In genomic region chr9:89969156-89969566, GRCh38 we compare ENCODE assay signal across 12 cellular contexts.
DNase-seq lines count a peak whose midpoint lies in the region; ATAC-seq, FAIRE-seq and TF ChIP-seq lines count a peak whose summit lies in the region.
"Had no signal": no experiment of that assay in that cellular context is flagged by ENCODE, and none has a peak within 500 bp of the region (broad histone marks: within the 10 kb centered on the region; RNA-seq: fewer than 3 reads in every experiment).

No MANE protein-coding gene starts in this region.

- H3K36me3 ChIP-seq in astrocyte (ENCODE audit: insufficient read depth, low read length) (no peaks in the 10 kb centered on the region), MM.1S (replicated peaks; ENCODE audit: insufficient read depth, low read length) (no peaks in the 10 kb centered on the region)

- no peak overlapping the region for H3K9ac ChIP-seq in astrocyte (ENCODE audit: low read length)
- H3K9ac ChIP-seq in MM.1S (ENCODE audit: low read length): no peak overlapping the region

- no peaks in the 10 kb centered on the region for H3K36me3 Mint-ChIP-seq in astrocyte (ENCODE audit: low read depth, unreplicated experiment)

- H4K20me1 ChIP-seq in astrocyte (ENCODE audit: insufficient read depth, low read length) (no peaks in the 10 kb centered on the region), MM.1S (ENCODE audit: insufficient read depth, low read length) (no peaks in the 10 kb centered on the region)

- no peak for TF ChIP-seq CTCF in astrocyte (IDR thresholded peaks at IDR 0.05; ENCODE audit: insufficient read depth, low read depth, low read length)
- TF ChIP-seq CTCF in MM.1S (IDR thresholded peaks at IDR 0.05; ENCODE audit: low read length): no peak

- peaks cover 4% of the 10 kb centered on the region for H3K9me3 Mint-ChIP-seq in astrocyte (ENCODE audit: unreplicated experiment)
- H3K9me3 Mint-ChIP-seq: dendritic cell treated with granulocyte-macrophage colony-stimulating factor and Interleukin-4, amounts not matched to agents 40 ng/mL and 50 ng/mL, for 4 days had no signal

- H3K27ac Mint-ChIP-seq in astrocyte (ENCODE audit: unreplicated experiment): no peak overlapping the region
- H3K27ac Mint-ChIP-seq: dendritic cell treated with granulocyte-macrophage colony-stimulating factor and Interleukin-4, amounts not matched to agents 40 ng/mL and 50 ng/mL, for 4 days had no signal

- FAIRE-seq in astrocyte (lab: Jason Lieb, UNC): no peak

- peak; percentile 94 to 97 for ATAC-seq in activated CD4-positive, CD25-positive, alpha-beta regulatory T cell treated with anti-CD3 and anti-CD28 coated beads, Interleukin-2, amount 50 U/mL, for 24 hours
- ATAC-seq in GM19467 (IDR thresholded peaks at IDR 0.05; ENCODE audit: unreplicated experiment): no peak

- H3K79me2 ChIP-seq in astrocyte (ENCODE audit: insufficient read depth, low read length) (no peaks in the 10 kb centered on the region), MM.1S (ENCODE audit: low read length) (no peaks in the 10 kb centered on the region)

- H3K9me2 ChIP-seq in MM.1S (replicated peaks; ENCODE audit: insufficient read depth, low read length): no peaks in the 10 kb centered on the region

- H3K27me3 ChIP-seq in astrocyte (ENCODE audit: insufficient read depth, low read length) (no peaks in the 10 kb centered on the region), MM.1S (replicated peaks; ENCODE audit: insufficient read depth, low read length) (no peaks in the 10 kb centered on the region)

- no peaks in the 10 kb centered on the region for H3K4me1 ChIP-seq in astrocyte (ENCODE audit: insufficient read depth, low read length)
- no peaks in the 10 kb centered on the region for H3K4me1 ChIP-seq in MM.1S (ENCODE audit: low read length)

- H3F3A ChIP-seq in MM.1S (ENCODE audit: insufficient read depth, low read length): no peaks in the 10 kb centered on the region

- H3K27ac ChIP-seq in astrocyte (ENCODE audit: low read depth, low read length): no peak overlapping the region
- H3K27ac ChIP-seq in MM.1S (ENCODE audit: low read length): no peak overlapping the region

- peaks cover 19% of the 10 kb centered on the region for H3K27me3 Mint-ChIP-seq in astrocyte (ENCODE audit: low read depth, unreplicated experiment)
- H3K27me3 Mint-ChIP-seq: dendritic cell treated with granulocyte-macrophage colony-stimulating factor and Interleukin-4, amounts not matched to agents 40 ng/mL and 50 ng/mL, for 4 days had no signal

- no peak for DNase-seq in activated CD4-positive, CD25-positive, alpha-beta regulatory T cell treated with anti-CD3 and anti-CD28 coated beads, Interleukin-2, amount 50 U/mL, for 72 hours
- DNase-seq in M059J (ENCODE audit: low read depth) (peak; percentile 67), astrocyte (ENCODE audit: low read depth) (peak; percentile 76), 8988T (no peak), MM.1S (no peak)
- DNase-seq in stimulated activated CD4-positive, alpha-beta T cell treated with anti-CD3 and anti-CD28 coated beads, Interleukin-15, amount 100 ng/mL, for 24 hours: peak; percentile 29
- DNase-seq: activated T-cell treated with anti-CD3 and anti-CD28 coated beads, Interleukin-2, amount 50 U/mL, for 48 hours; NCI-H446 had no signal

- H3K4me2 ChIP-seq in astrocyte (ENCODE audit: low read length) (peak overlapping the region; percentile 13), MM.1S (ENCODE audit: low read depth, low read length) (no peak overlapping the region)

- H2AFZ ChIP-seq in astrocyte (ENCODE audit: low read depth, low read length) (no peak overlapping the region), MM.1S (ENCODE audit: low read length) (no peak overlapping the region)

- no peak overlapping the region for H3K4me3 Mint-ChIP-seq in astrocyte (ENCODE audit: unreplicated experiment)
- H3K4me3 Mint-ChIP-seq: dendritic cell treated with granulocyte-macrophage colony-stimulating factor and Interleukin-4, amounts not matched to agents 40 ng/mL and 50 ng/mL, for 4 days had no signal

- no peak overlapping the region for H3K4me3 ChIP-seq in astrocyte (ENCODE audit: insufficient read depth, low read depth, low read length)
- H3K4me3 ChIP-seq in MM.1S (ENCODE audit: low read length): no peak overlapping the region
- H3K4me3 ChIP-seq: lung had no signal

- H3K9me3 ChIP-seq in astrocyte (ENCODE audit: insufficient read depth, low read depth, low read length) (no peaks in the 10 kb centered on the region), MM.1S (replicated peaks; ENCODE audit: insufficient read depth, low read length) (no peaks in the 10 kb centered on the region)

- peaks cover 6% of the 10 kb centered on the region for H3K4me1 Mint-ChIP-seq in astrocyte (ENCODE audit: low read depth, unreplicated experiment)

Comparison
In these comparisons a context has a peak if more than half of its experiments do, and no peak if none do; other contexts are left out.
1. DNase-seq: peak in M059J (single experiment), astrocyte (single experiment) and stimulated activated CD4-positive, alpha-beta T cell treated with anti-CD3 and anti-CD28 coated beads, Interleukin-15, amount 100 ng/mL, for 24 hours (single experiment); none in activated CD4-positive, CD25-positive, alpha-beta regulatory T cell treated with anti-CD3 and anti-CD28 coated beads, Interleukin-2, amount 50 U/mL, for 72 hours (single experiment), 8988T (single experiment) and MM.1S (single experiment).